In genomic region chr19:940591-941291, GRCh38 we compare ENCODE assay signal across 8 cellular contexts. TPM values are rescaled to one million over a fixed set of nuclear protein-coding genes. Genes with fewer than 3 reads are reported as not detected.
A peak's percentile ranks its signal among the peaks of the same experiment; 100 is the strongest.
DNase-seq lines count a peak whose midpoint lies in the region; ATAC-seq lines count a peak whose summit lies in the region.

No MANE protein-coding gene starts in this region.

- H2BK120ac ChIP-seq in mesendoderm (ENCODE audit: low read depth, low read length) = no peak overlapping the region

- H3K27me3 ChIP-seq in BLaER1 = no peaks in the 10 kb centered on the region
- H3K27me3 ChIP-seq in mesendoderm (ENCODE audit: insufficient read depth, low read length, poor library complexity) = no peaks in the 10 kb centered on the region

- peaks cover 100% of the 10 kb centered on the region for H4K20me1 ChIP-seq in BLaER1

- H2AK5ac ChIP-seq in mesendoderm (ENCODE audit: low read length) = no peak overlapping the region

- DNase-seq in RPMI8226 (peak; percentile 96), Right ventricle myocardium superior (peak; percentile 85), sciatic nerve (ENCODE audit: low spot score) (peak; percentile 80), mesendoderm (no peak)
- peak; percentile 52 for DNase-seq in activated gamma-delta T cell treated with anti-CD3 and anti-CD28 coated beads, Interleukin-2, amount 50 U/mL, for 16 hours (ENCODE audit: low read depth)

- no peak overlapping the region for H4K8ac ChIP-seq in mesendoderm (ENCODE audit: low read depth, low read length)

- H3K27ac ChIP-seq in BLaER1 = peak overlapping the region; percentile 64
- no peak overlapping the region for H3K27ac ChIP-seq in mesendoderm (ENCODE audit: low read depth, low read length)

- peaks cover 9% of the 10 kb centered on the region for H3K9me3 ChIP-seq in BLaER1

- H2BK15ac ChIP-seq in mesendoderm (replicated peaks; ENCODE audit: low read depth) = no peak overlapping the region

- peak overlapping the region; percentile 58 for H3K4me3 ChIP-seq in BLaER1
- H3K4me3 ChIP-seq in mesendoderm (ENCODE audit: low read length) = no peak overlapping the region

- no peak overlapping the region for H4K5ac ChIP-seq in mesendoderm (ENCODE audit: low read length)

- peak overlapping the region; percentile 97 for H3K4me2 ChIP-seq in BLaER1
- no peak overlapping the region for H3K4me2 ChIP-seq in mesendoderm (ENCODE audit: low read length)

- H3K36me3 ChIP-seq in BLaER1 = peaks cover 62% of the 10 kb centered on the region
- H3K36me3 ChIP-seq in mesendoderm (ENCODE audit: control insufficient read depth, insufficient read depth, low read length) = peaks cover 12% of the 10 kb centered on the region

- H3K4ac ChIP-seq in mesendoderm (ENCODE audit: low read depth, low read length) = no peak overlapping the region

- H3K9ac ChIP-seq in BLaER1 = peak overlapping the region; percentile 49; the same call in 1 of the 2 replicates
- H3K9ac ChIP-seq in mesendoderm (ENCODE audit: low read length) = no peak overlapping the region

- intact Hi-C loops in Right ventricle myocardium superior (cut with DNase I) (no loop called here), sciatic nerve (cut with DNase I) (no loop called here)

- H3K56ac ChIP-seq in mesendoderm (ENCODE audit: low read length) = no peak overlapping the region

- H3K79me1 ChIP-seq in mesendoderm (ENCODE audit: low read length) = peaks cover 15% of the 10 kb centered on the region

- no CpG with 5 or more reads among the region's 64 CpGs for WGBS in mesendoderm (ENCODE audit: extremely low coverage, insufficient coverage, low lambda C conversion rate)

- no peak overlapping the region for H2BK5ac ChIP-seq in mesendoderm (ENCODE audit: low read length)

- H3K18ac ChIP-seq in mesendoderm (ENCODE audit: low read length) = no peak overlapping the region

- peak; percentile 28 for ATAC-seq in GM21825 (IDR thresholded peaks at IDR 0.05; ENCODE audit: unreplicated experiment)
- ATAC-seq in Right ventricle myocardium superior (ENCODE audit: poor library complexity) = peak; percentile 90
- peak; percentile 83 for ATAC-seq in sciatic nerve
- ATAC-seq in GM21528 (IDR thresholded peaks at IDR 0.05; ENCODE audit: low FRiP score, unreplicated experiment) = no peak

- H3K4me1 ChIP-seq in BLaER1 (peaks cover 63% of the 10 kb centered on the region), mesendoderm (ENCODE audit: control insufficient read depth, low read depth, low read length) (no peaks in the 10 kb centered on the region)

- no peak overlapping the region for H3K23ac ChIP-seq in mesendoderm (ENCODE audit: low read length)

- peaks cover 68% of the 10 kb centered on the region for H3K79me2 ChIP-seq in mesendoderm (ENCODE audit: control insufficient read depth, insufficient read depth, low read length)

RNA-seq across cellular contexts. Expression of gene ARID3A, which starts 14.9 kb away (rescaled TPM):
- total RNA-seq in Right ventricle myocardium superior (5.0 TPM), sciatic nerve (13.6 TPM)
- polyA plus RNA-seq in mesendoderm (2013, experiment 1 of 2) = 66.2 TPM
- 69.1 TPM for polyA plus RNA-seq in mesendoderm (2013, experiment 2 of 2)

RNA-seq across cellular contexts. Expression of gene KISS1R, which starts 23.6 kb away (rescaled TPM):
- total RNA-seq in Right ventricle myocardium superior (not detected), sciatic nerve (not detected)
- polyA plus RNA-seq in mesendoderm (2013, experiment 1 of 2) = 0.10 TPM
- polyA plus RNA-seq in mesendoderm (2013, experiment 2 of 2) = 0.15 TPM

RNA-seq across cellular contexts. Expression of gene R3HDM4, which starts 27.7 kb away (rescaled TPM):
- 20.3 TPM for total RNA-seq in Right ventricle myocardium superior
- total RNA-seq in sciatic nerve = 48.9 TPM
- polyA plus RNA-seq in mesendoderm (2013, experiment 1 of 2) = 56.1 TPM
- polyA plus RNA-seq in mesendoderm (2013, experiment 2 of 2) = 56.0 TPM

RNA-seq across cellular contexts. Expression of gene WDR18, which starts 43.4 kb away (rescaled TPM):
- total RNA-seq in Right ventricle myocardium superior (18.6 TPM), sciatic nerve (20.3 TPM)
- polyA plus RNA-seq in mesendoderm (2013, experiment 1 of 2) = 61.9 TPM
- 58.1 TPM for polyA plus RNA-seq in mesendoderm (2013, experiment 2 of 2)

RNA-seq across cellular contexts. Expression of gene RNU6-9, which starts 47.5 kb away (rescaled TPM):
- total RNA-seq in Right ventricle myocardium superior = not detected
- total RNA-seq in sciatic nerve = not detected
- not detected for polyA plus RNA-seq in mesendoderm (2013, experiment 1 of 2)
- not detected for polyA plus RNA-seq in mesendoderm (2013, experiment 2 of 2)
